ENCODE assay signal across 1 cellular context in the genomic region with DNA sequence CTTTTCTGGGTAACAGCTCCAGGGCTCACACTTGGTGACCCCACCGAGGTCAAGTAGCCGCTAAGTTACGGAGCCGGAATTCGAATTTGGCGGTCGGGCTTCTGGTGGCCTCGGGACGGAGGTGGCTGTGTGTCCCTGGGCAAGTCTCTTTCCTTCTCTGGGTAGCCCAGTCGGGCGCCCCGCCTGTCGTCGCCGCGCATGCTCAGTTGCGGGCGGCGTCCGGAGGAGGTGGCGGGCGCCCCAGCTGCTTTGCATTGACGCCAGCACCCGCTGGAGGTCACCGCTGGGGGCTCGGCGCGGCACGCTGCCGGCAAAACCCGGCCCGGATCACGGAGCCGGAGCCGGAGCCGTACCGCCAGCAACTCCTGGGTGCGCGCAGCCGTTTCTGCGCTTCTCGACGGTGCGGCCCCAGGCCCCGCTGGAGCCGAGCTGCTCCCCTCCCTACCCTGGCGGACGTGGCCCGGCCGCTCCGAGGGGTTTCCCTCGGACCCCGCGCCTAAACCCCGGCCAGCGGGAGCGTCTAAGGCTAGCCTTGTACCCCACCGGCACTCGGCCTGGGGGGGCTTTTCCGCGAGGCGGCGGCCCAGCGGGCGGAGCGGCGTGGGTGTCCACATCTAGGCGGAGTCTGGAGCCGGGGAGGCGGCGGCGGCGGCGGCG.
TF ChIP-seq lines count a peak whose summit lies in the region.

No MANE protein-coding gene starts in this region.

TF ChIP-seq in HepG2, 621 proteins besides CTCF, POLR2A, EP300 and RAD21 (continued from another document and continues in another):
- TF ChIP-seq ZNF263 (CRISPR knock-in tag; IDR thresholded peaks at IDR 0.05): peak; percentile 14; the same call in 1 of the 2 replicates
- TF ChIP-seq BCL3 (CRISPR knock-in tag; IDR thresholded peaks at IDR 0.05): no peak
- TF ChIP-seq ZBTB7B (CRISPR knock-in tag; IDR thresholded peaks at IDR 0.05): peak; percentile 75
- TF ChIP-seq ZNF496 (CRISPR knock-in tag; IDR thresholded peaks at IDR 0.05; ENCODE audit: insufficient replicate concordance): no peak
- TF ChIP-seq SAFB2 (CRISPR knock-in tag; IDR thresholded peaks at IDR 0.05; ENCODE audit: borderline replicate concordance, low read depth): peak; percentile 80; the same call in 1 of the 2 replicates
- peak; percentile 79; the same call in 1 of the 2 replicates for TF ChIP-seq ZNF563 (CRISPR knock-in tag; IDR thresholded peaks at IDR 0.05)
- no peak; the same call in none of the 2 replicates for TF ChIP-seq ESRRA (CRISPR knock-in tag; IDR thresholded peaks at IDR 0.05; ENCODE audit: low read depth)
- TF ChIP-seq ZNF441 (CRISPR knock-in tag; IDR thresholded peaks at IDR 0.05; ENCODE audit: borderline replicate concordance): no peak; the same call in 1 of the 2 replicates
- TF ChIP-seq RCOR2 (CRISPR knock-in tag; IDR thresholded peaks at IDR 0.05): 0 out of 2 replicates have a peak, but pooled peaks have one; percentile 14
- TF ChIP-seq ZNF451 (CRISPR knock-in tag; IDR thresholded peaks at IDR 0.05): no peak
- peak; percentile 82; the same call in 1 of the 2 replicates for TF ChIP-seq KDM4B (CRISPR knock-in tag; IDR thresholded peaks at IDR 0.05)
- TF ChIP-seq KLF16 (CRISPR knock-in tag; IDR thresholded peaks at IDR 0.05): peak in 1 of 2 experiments; percentile 79; a peak in 2 of 4 replicates
- TF ChIP-seq ZNF768 (CRISPR knock-in tag; IDR thresholded peaks at IDR 0.05): peak; percentile 99
- no peak for TF ChIP-seq GFI1 (CRISPR knock-in tag; IDR thresholded peaks at IDR 0.05; ENCODE audit: borderline replicate concordance)
- TF ChIP-seq NFAT5 (CRISPR knock-in tag; IDR thresholded peaks at IDR 0.05): peak; percentile 28; the same call in 1 of the 2 replicates
- TF ChIP-seq ZNF501 (CRISPR knock-in tag; IDR thresholded peaks at IDR 0.05): peak; percentile 81
- peak; percentile 79; the same call in 1 of the 2 replicates for TF ChIP-seq ZSCAN21 (CRISPR knock-in tag; IDR thresholded peaks at IDR 0.05; ENCODE audit: borderline replicate concordance)
- TF ChIP-seq HNRNPLL (IDR thresholded peaks at IDR 0.05; ENCODE audit: low read depth, low read length, poor library complexity, severe bottlenecking): peak; percentile 79
- TF ChIP-seq, protein P1, sequence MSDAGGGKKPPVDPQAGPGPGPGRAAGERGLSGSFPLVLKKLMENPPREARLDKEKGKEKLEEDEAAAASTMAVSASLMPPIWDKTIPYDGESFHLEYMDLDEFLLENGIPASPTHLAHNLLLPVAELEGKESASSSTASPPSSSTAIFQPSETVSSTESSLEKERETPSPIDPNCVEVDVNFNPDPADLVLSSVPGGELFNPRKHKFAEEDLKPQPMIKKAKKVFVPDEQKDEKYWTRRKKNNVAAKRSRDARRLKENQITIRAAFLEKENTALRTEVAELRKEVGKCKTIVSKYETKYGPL (CRISPR knock-in tag; IDR thresholded peaks at IDR 0.05): no peak
- no peak for TF ChIP-seq RBAK (CRISPR knock-in tag; IDR thresholded peaks at IDR 0.05)
- no peak; the same call in 1 of the 2 replicates for TF ChIP-seq ZNF230 (CRISPR knock-in tag; IDR thresholded peaks at IDR 0.05)
- TF ChIP-seq RFXANK (CRISPR knock-in tag; IDR thresholded peaks at IDR 0.05): no peak
- no peak for TF ChIP-seq TRIM24 (CRISPR knock-in tag; IDR thresholded peaks at IDR 0.05)
- no peak for TF ChIP-seq CHD4 (IDR thresholded peaks at IDR 0.05; ENCODE audit: borderline replicate concordance, low read length)
- no peak for TF ChIP-seq RARG (CRISPR knock-in tag; IDR thresholded peaks at IDR 0.05; ENCODE audit: low read depth)
- no peak for TF ChIP-seq ZNF674 (CRISPR knock-in tag; IDR thresholded peaks at IDR 0.05; ENCODE audit: low read depth)
- peak; percentile 39; the same call in 1 of the 2 replicates for TF ChIP-seq CENPT (CRISPR knock-in tag; IDR thresholded peaks at IDR 0.05; ENCODE audit: low read depth)
- no peak; the same call in 1 of the 2 replicates for TF ChIP-seq PRMT3 (CRISPR knock-in tag; IDR thresholded peaks at IDR 0.05; ENCODE audit: borderline replicate concordance, low read depth)
- TF ChIP-seq, protein P2, sequence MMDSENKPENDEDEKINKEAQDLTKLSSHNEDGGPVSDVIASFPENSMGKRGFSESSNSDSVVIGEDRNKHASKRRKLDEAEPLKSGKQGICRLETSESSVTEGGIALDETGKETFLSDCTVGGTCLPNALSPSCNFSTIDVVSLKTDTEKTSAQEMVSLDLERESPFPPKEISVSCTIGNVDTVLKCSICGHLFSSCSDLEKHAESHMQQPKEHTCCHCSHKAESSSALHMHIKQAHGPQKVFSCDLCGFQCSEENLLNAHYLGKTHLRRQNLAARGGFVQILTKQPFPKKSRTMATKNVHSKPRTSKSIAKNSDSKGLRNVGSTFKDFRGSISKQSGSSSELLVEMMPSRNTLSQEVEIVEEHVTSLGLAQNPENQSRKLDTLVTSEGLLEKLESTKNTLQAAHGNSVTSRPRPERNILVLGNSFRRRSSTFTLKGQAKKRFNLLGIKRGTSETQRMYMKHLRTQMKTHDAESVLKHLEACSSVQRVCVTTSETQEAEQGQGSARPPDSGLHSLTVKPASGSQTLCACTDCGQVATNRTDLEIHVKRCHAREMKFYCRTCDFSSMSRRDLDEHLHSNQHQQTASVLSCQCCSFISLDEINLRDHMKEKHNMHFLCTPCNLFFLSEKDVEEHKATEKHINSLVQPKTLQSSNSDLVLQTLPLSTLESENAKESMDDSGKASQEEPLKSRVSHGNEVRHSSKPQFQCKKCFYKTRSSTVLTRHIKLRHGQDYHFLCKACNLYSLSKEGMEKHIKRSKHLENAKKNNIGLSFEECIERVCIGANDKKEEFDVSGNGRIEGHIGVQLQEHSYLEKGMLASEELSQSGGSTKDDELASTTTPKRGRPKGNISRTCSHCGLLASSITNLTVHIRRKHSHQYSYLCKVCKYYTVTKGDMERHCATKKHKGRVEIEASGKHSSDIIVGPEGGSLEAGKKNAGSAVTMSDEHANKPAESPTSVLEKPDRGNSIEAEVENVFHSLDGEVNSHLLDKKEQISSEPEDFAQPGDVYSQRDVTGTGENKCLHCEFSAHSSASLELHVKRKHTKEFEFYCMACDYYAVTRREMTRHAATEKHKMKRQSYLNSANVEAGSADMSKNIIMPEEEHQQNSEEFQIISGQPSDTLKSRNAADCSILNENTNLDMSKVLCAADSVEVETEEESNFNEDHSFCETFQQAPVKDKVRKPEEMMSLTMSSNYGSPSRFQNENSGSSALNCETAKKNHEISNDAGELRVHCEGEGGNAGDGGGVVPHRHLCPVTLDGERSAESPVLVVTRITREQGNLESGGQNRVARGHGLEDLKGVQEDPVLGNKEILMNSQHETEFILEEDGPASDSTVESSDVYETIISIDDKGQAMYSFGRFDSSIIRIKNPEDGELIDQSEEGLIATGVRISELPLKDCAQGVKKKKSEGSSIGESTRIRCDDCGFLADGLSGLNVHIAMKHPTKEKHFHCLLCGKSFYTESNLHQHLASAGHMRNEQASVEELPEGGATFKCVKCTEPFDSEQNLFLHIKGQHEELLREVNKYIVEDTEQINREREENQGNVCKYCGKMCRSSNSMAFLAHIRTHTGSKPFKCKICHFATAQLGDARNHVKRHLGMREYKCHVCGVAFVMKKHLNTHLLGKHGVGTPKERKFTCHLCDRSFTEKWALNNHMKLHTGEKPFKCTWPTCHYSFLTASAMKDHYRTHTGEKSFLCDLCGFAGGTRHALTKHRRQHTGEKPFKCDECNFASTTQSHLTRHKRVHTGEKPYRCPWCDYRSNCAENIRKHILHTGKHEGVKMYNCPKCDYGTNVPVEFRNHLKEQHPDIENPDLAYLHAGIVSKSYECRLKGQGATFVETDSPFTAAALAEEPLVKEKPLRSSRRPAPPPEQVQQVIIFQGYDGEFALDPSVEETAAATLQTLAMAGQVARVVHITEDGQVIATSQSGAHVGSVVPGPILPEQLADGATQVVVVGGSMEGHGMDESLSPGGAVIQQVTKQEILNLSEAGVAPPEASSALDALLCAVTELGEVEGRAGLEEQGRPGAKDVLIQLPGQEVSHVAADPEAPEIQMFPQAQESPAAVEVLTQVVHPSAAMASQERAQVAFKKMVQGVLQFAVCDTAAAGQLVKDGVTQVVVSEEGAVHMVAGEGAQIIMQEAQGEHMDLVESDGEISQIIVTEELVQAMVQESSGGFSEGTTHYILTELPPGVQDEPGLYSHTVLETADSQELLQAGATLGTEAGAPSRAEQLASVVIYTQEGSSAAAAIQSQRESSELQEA (CRISPR knock-in tag; IDR thresholded peaks at IDR 0.05; ENCODE audit: not compliant biosample characterization): no peak
- TF ChIP-seq, protein P3, sequence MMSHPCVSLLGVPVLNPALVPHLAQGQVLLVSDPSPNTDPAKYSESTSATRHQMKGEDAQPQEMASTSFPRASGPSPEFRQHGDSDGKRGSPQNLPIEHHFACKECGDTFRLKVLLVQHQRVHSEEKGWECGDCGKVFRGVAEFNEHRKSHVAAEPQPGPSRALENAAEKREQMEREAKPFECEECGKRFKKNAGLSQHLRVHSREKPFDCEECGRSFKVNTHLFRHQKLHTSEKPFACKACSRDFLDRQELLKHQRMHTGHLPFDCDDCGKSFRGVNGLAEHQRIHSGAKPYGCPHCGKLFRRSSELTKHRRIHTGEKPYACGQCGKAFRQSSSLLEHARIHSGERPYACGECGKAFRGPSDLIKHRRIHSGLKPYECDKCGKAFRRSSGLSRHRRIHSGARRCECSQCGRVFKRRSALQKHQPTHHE (CRISPR knock-in tag; IDR thresholded peaks at IDR 0.05; ENCODE audit: borderline replicate concordance): 0 out of 2 replicates have a peak, but pooled peaks have one; percentile 64
- TF ChIP-seq KMT2B (CRISPR knock-in tag; IDR thresholded peaks at IDR 0.05): peak; percentile 90
- no peak for TF ChIP-seq HNF4A (CRISPR knock-in tag; IDR thresholded peaks at IDR 0.05)
- TF ChIP-seq MNT (IDR thresholded peaks at IDR 0.05): no peak; the same call in 1 of the 2 replicates
- TF ChIP-seq, protein P4, sequence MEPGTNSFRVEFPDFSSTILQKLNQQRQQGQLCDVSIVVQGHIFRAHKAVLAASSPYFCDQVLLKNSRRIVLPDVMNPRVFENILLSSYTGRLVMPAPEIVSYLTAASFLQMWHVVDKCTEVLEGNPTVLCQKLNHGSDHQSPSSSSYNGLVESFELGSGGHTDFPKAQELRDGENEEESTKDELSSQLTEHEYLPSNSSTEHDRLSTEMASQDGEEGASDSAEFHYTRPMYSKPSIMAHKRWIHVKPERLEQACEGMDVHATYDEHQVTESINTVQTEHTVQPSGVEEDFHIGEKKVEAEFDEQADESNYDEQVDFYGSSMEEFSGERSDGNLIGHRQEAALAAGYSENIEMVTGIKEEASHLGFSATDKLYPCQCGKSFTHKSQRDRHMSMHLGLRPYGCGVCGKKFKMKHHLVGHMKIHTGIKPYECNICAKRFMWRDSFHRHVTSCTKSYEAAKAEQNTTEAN (CRISPR knock-in tag; conservative IDR thresholded peaks at IDR 0.05): 0 out of 2 replicates have a peak, but pooled peaks have one; percentile 24
